In the genomic region with DNA sequence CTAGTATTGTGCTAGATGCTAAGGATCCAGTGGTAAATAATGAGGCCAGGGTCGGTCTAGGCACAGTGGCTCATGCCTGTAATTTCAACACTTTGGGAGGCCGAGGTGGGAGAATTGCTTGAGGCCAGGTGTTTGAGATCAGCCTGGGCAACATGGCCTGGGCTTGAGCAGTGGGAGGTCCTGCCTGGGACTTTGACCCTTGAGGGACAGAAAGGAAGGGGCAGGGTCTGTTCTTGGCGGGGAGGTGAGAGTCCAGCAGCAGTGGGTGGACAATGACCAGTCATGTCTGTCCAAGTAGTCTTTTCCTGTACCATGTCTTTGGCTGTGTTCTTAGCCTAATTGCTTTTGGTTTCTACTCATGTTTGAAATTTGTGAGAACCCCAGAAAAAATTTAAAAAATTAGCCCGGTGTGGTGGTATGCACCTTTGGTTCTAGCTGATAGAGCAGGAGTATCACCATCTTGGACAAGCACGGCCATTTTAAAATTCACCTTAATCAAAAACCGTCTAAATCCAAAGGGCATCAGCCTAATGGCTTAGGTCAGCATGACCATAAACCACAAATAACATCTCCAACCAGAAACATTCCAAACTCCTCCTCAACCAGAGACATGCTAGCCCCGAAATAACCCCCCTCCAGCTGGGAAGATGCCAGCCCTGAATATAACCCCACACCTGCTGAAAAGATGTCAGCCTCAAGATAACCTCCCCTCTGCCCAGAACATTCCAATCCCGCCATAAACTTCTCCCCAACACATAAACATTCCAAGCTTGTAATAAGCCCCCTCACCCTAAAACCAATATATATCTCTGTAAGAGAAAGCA, we compare ENCODE assay signal across 18 cellular contexts. TPM values are rescaled to one million over a fixed set of nuclear protein-coding genes. Genes with fewer than 3 reads are reported as not detected.
DNase-seq lines count a peak whose midpoint lies in the region; ATAC-seq and TF ChIP-seq lines count a peak whose summit lies in the region.
"Had no signal": no experiment of that assay in that cellular context is flagged by ENCODE, and none has a peak within 500 bp of the region (broad histone marks: within the 10 kb centered on the region; RNA-seq: fewer than 3 reads in every experiment).

No MANE protein-coding gene starts in this region.

- peaks cover 34% of the 10 kb centered on the region for H3K4me1 ChIP-seq in SJCRH30

- H3K27me3 ChIP-seq in SJCRH30, result no peaks in the 10 kb centered on the region

- H3K27ac Mint-ChIP-seq in activated CD4-positive, alpha-beta T cell treated with anti-CD3 and anti-CD28 coated beads for 36 hours, result peak overlapping the region; percentile 12
- H3K27ac Mint-ChIP-seq in immature natural killer cell (peak overlapping the region in 5 of 6 donors; percentile 11 to 99 (median 63)), nephron progenitor cell (no peak overlapping the region)
- H3K27ac Mint-ChIP-seq: CD14-positive monocyte had no signal

- CTCF ChIA-PET in activated CD4-positive, alpha-beta T cell treated with anti-CD3 and anti-CD28 coated beads for 36 hours (lab: Charles Lee), result interaction anchor here (1.2 kb wide), 1 partner anchor 108 kb away, joined by 5 read pairs; no protein-coding TSS in a partner anchor

- no peak for ATAC-seq in activated CD4-positive, alpha-beta T cell treated with anti-CD3 and anti-CD28 coated beads for 36 hours
- ATAC-seq in GM18861 (IDR thresholded peaks at IDR 0.05; ENCODE audit: unreplicated experiment), result no peak

- H3K36me3 ChIP-seq in SJCRH30, result no peaks in the 10 kb centered on the region

- no peaks in the 10 kb centered on the region for H3K4me1 Mint-ChIP-seq in activated CD4-positive, alpha-beta T cell treated with anti-CD3 and anti-CD28 coated beads for 36 hours
- H3K4me1 Mint-ChIP-seq in immature natural killer cell (peaks cover 19 to 28% of the 10 kb centered on the region in 2 donors), nephron progenitor cell (peaks cover 60% of the 10 kb centered on the region)

- no peak for DNase-seq in activated CD4-positive, alpha-beta T cell treated with anti-CD3 and anti-CD28 coated beads for 36 hours
- no peak for DNase-seq in activated CD4-positive, alpha-beta T cell treated with anti-CD3 and anti-CD28 coated beads for 48 hours
- peak; percentile 69 to 75 for DNase-seq in SJCRH30
- no peak for DNase-seq in immature natural killer cell
- no peak for DNase-seq in nephron progenitor cell
- no peak for DNase-seq in middle frontal gyrus (ENCODE audit: extremely low spot score, low spot score)
- DNase-seq in NCI-H1436 treated with DMSO at 0.1 percent for 48 hours (lab: John Stamatoyannopoulos, UW), result no peak
- DNase-seq: 8988T, DMS79 treated with DMSO at 0.1 percent for 48 hours, KG1, MV-4-11, NCI-H187 treated with DMSO at 0.1 percent for 48 hours, NCI-H2227 treated with DMSO at 0.1 percent for 48 hours, NCI-H510A treated with DMSO at 0.1 percent for 48 hours, NCI-H82, PC-9 had no signal

- peaks cover under 1% of the 10 kb centered on the region for H3K27me3 Mint-ChIP-seq in activated CD4-positive, alpha-beta T cell treated with anti-CD3 and anti-CD28 coated beads for 36 hours
- H3K27me3 Mint-ChIP-seq in immature natural killer cell (ENCODE audit: low read depth in 3 of 3), result peaks cover 0 to 12% (median 6%) of the 10 kb centered on the region in 3 donors
- peaks cover 3% of the 10 kb centered on the region for H3K27me3 Mint-ChIP-seq in nephron progenitor cell (ENCODE audit: low read depth, poor library complexity)

- H3K36me3 Mint-ChIP-seq in activated CD4-positive, alpha-beta T cell treated with anti-CD3 and anti-CD28 coated beads for 36 hours (ENCODE audit: low read depth), result no peaks in the 10 kb centered on the region
- H3K36me3 Mint-ChIP-seq in immature natural killer cell (no peaks in the 10 kb centered on the region), nephron progenitor cell (ENCODE audit: low read depth) (no peaks in the 10 kb centered on the region)
- H3K36me3 Mint-ChIP-seq: CD14-positive monocyte had no signal

- no peaks in the 10 kb centered on the region for H3K9me3 Mint-ChIP-seq in activated CD4-positive, alpha-beta T cell treated with anti-CD3 and anti-CD28 coated beads for 36 hours (ENCODE audit: low read depth)
- no peaks in the 10 kb centered on the region for H3K9me3 Mint-ChIP-seq in immature natural killer cell
- H3K9me3 Mint-ChIP-seq in nephron progenitor cell, result no peaks in the 10 kb centered on the region

- no peak overlapping the region for H3K4me3 ChIP-seq in SJCRH30
- H3K4me3 ChIP-seq: PC-9 had no signal

- no peak overlapping the region for H3K4me3 Mint-ChIP-seq in activated CD4-positive, alpha-beta T cell treated with anti-CD3 and anti-CD28 coated beads for 36 hours
- no peak overlapping the region for H3K4me3 Mint-ChIP-seq in immature natural killer cell
- peak overlapping the region; percentile 2 for H3K4me3 Mint-ChIP-seq in nephron progenitor cell
- H3K4me3 Mint-ChIP-seq: CD14-positive monocyte had no signal

- H3K27ac ChIP-seq in SJCRH30, result peak overlapping the region; percentile 20
- H3K27ac ChIP-seq: PC-9 had no signal

- intact Hi-C loops in activated CD4-positive, alpha-beta T cell treated with anti-CD3 and anti-CD28 coated beads for 36 hours (cut with DNase I, micrococcal nuclease), result no loop called here

- no peak for TF ChIP-seq CTCF in nephron progenitor cell (IDR thresholded peaks at IDR 0.05)

- POLR2A ChIA-PET in activated CD4-positive, alpha-beta T cell treated with anti-CD3 and anti-CD28 coated beads for 36 hours (lab: Charles Lee), result no interaction called here

- no peaks in the 10 kb centered on the region for H3K9me3 ChIP-seq in SJCRH30 (replicated peaks)

RNA-seq across cellular contexts. Expression of gene AK2, which starts 6.8 kb away (rescaled TPM):
- 100 to 1,000 TPM; 386 to 464 TPM for total RNA-seq in activated CD4-positive, alpha-beta T cell treated with anti-CD3 and anti-CD28 coated beads for 36 hours
- 279 and 283 TPM in 2 replicates for total RNA-seq in SJCRH30 (2014; rRNA removed; shearing (Covaris generic))
- 100 to 1,000 TPM; 138 to 174 (median 143) TPM for polyA plus RNA-seq in immature natural killer cell

RNA-seq across cellular contexts. Expression of gene AZIN2, which starts 37.5 kb away (rescaled TPM):
- total RNA-seq in activated CD4-positive, alpha-beta T cell treated with anti-CD3 and anti-CD28 coated beads for 36 hours, result 1 to 10 TPM in 1 of 2 experiments, under 1 TPM in 1; 0.98 to 2.1 TPM
- 8.4 and 8.8 TPM in 2 replicates for total RNA-seq in SJCRH30 (2014; rRNA removed; shearing (Covaris generic))
- polyA plus RNA-seq in immature natural killer cell, result 1 to 10 TPM; 1.6 to 2.9 (median 1.8) TPM

Comparison
In these comparisons a context has a peak if more than half of its experiments do, and no peak if none do; other contexts are left out.
1. DNase-seq: peak in SJCRH30 (2 of 2); none in activated CD4-positive, alpha-beta T cell treated with anti-CD3 and anti-CD28 coated beads for 36 hours (single experiment), activated CD4-positive, alpha-beta T cell treated with anti-CD3 and anti-CD28 coated beads for 48 hours (single experiment), immature natural killer cell (0 of 3), nephron progenitor cell (single experiment), middle frontal gyrus (single experiment) and NCI-H1436 treated with DMSO at 0.1 percent for 48 hours (single experiment).